ENCODE assay signal across 1 cellular context in the genomic region with DNA sequence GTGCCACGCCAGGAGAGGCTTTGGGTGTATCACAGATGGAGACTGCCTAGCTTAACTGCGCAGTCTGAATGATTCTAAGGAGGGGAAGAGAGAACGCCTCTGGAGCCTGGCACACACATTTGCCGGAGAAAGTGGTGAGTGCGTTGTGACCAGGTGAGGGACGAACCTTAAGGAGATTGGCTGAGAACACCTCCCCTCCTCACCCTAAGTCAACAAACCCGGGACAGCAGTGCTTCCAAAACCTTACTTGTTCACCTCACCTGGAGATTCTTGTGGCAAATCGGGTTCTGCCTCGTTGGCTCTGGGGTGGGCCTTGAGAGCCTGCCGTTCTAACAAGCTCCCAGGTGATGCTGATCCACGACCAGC.
A peak's percentile ranks its signal among the peaks of the same experiment; 100 is the strongest.
TF ChIP-seq lines count a peak whose summit lies in the region.

No MANE protein-coding gene starts in this region.

TF ChIP-seq in HepG2, 621 proteins besides CTCF, POLR2A, EP300 and RAD21:
- TF ChIP-seq, protein P1, sequence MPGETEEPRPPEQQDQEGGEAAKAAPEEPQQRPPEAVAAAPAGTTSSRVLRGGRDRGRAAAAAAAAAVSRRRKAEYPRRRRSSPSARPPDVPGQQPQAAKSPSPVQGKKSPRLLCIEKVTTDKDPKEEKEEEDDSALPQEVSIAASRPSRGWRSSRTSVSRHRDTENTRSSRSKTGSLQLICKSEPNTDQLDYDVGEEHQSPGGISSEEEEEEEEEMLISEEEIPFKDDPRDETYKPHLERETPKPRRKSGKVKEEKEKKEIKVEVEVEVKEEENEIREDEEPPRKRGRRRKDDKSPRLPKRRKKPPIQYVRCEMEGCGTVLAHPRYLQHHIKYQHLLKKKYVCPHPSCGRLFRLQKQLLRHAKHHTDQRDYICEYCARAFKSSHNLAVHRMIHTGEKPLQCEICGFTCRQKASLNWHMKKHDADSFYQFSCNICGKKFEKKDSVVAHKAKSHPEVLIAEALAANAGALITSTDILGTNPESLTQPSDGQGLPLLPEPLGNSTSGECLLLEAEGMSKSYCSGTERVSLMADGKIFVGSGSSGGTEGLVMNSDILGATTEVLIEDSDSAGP (CRISPR knock-in tag; IDR thresholded peaks at IDR 0.05; ENCODE audit: borderline replicate concordance), result 0 out of 2 replicates have a peak, but pooled peaks have one; percentile 5
- TF ChIP-seq MATR3 (CRISPR knock-in tag; IDR thresholded peaks at IDR 0.05), result no peak
- TF ChIP-seq MTA1 (CRISPR knock-in tag; IDR thresholded peaks at IDR 0.05; ENCODE audit: borderline replicate concordance), result 0 out of 2 replicates have a peak, but pooled peaks have one; percentile 41
- 0 out of 2 replicates have a peak, but pooled peaks have one; percentile 17 for TF ChIP-seq SMAD1 (CRISPR knock-in tag; IDR thresholded peaks at IDR 0.05; ENCODE audit: borderline replicate concordance, low read depth)
